Comparison of ENCODE assay signal across 8 cellular contexts in the genomic region with DNA sequence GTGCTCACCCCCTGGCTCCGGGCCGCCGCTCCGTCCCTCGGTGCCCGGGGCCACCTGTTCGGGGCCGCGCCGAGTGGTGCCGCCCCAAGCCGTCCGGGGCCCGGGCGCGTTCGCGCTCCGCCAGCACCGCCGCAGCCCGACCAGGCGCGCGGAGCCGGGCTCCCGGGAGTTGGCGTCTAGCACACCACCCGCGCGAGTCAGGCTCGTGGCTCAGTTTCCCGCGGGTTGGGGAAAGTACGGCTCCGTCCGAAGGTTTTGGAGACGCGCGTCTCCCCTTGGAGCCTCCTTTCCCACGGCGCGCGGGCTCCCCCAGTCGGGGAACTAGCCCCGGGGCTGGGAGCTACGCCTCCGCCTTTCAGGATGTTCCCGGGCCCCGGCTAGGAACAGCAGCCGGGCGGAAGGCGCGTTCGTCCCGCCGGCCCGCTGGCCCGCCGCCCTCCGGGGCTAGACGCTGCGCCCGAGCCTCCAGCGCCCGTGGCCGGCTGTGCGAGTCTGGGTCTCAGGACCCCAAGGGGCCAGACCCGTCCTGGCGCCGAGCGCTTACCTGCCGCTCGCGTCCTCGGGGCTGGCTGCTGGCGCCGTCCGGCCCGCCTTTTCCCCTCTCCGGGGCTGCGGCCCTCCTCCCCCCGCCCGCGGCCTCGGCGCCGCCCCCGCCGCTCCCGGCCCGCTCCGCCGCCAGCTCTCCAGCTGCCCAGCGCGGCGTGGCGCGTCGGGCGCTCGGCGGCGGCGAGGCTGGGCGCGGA. TPM values are rescaled to one million over a fixed set of nuclear protein-coding genes. Genes with fewer than 3 reads are reported as not detected.
DNase-seq lines count a peak whose midpoint lies in the region; ATAC-seq, FAIRE-seq and TF ChIP-seq lines count a peak whose summit lies in the region.

A gene with protein sequence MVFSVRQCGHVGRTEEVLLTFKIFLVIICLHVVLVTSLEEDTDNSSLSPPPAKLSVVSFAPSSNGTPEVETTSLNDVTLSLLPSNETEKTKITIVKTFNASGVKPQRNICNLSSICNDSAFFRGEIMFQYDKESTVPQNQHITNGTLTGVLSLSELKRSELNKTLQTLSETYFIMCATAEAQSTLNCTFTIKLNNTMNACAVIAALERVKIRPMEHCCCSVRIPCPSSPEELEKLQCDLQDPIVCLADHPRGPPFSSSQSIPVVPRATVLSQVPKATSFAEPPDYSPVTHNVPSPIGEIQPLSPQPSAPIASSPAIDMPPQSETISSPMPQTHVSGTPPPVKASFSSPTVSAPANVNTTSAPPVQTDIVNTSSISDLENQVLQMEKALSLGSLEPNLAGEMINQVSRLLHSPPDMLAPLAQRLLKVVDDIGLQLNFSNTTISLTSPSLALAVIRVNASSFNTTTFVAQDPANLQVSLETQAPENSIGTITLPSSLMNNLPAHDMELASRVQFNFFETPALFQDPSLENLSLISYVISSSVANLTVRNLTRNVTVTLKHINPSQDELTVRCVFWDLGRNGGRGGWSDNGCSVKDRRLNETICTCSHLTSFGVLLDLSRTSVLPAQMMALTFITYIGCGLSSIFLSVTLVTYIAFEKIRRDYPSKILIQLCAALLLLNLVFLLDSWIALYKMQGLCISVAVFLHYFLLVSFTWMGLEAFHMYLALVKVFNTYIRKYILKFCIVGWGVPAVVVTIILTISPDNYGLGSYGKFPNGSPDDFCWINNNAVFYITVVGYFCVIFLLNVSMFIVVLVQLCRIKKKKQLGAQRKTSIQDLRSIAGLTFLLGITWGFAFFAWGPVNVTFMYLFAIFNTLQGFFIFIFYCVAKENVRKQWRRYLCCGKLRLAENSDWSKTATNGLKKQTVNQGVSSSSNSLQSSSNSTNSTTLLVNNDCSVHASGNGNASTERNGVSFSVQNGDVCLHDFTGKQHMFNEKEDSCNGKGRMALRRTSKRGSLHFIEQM (minus strand): TSS at position 571 of the 743 bp plus-strand sequence. CDS start 53,634 bp downstream, outside the sequence.

- H3K36me3 Mint-ChIP-seq in activated T-cell treated with anti-CD3 and anti-CD28 coated beads, Interleukin-2, amount 50 U/mL, for 24 hours (ENCODE audit: low read depth): no peaks in the 10 kb centered on the region

- peak; percentile 87 to 91 (median 88) for ATAC-seq in right lobe of liver
- peak; percentile 85 for ATAC-seq in upper lobe of right lung
- ATAC-seq in HG03460 (IDR thresholded peaks at IDR 0.05; ENCODE audit: unreplicated experiment): no peak

- H3K4me3 Mint-ChIP-seq in activated T-cell treated with anti-CD3 and anti-CD28 coated beads, Interleukin-2, amount 50 U/mL, for 24 hours: peak within 1 kb of the TSS; percentile 20

- 16% methylated on average over 17 of the region's 107 CpGs for WGBS in right lobe of liver (ENCODE audit: insufficient coverage, low coverage, low lambda C conversion rate, missing lambda C conversion rate)

- H3K27ac Mint-ChIP-seq in activated T-cell treated with anti-CD3 and anti-CD28 coated beads, Interleukin-2, amount 50 U/mL, for 24 hours: no peak within 1 kb of the TSS

- intact Hi-C loops in right lobe of liver (cut with DNase I): loop anchor here in 1 of 2 donors (10.0 kb wide), 1 partner anchor 197 kb away; no protein-coding TSS in a partner anchor
- intact Hi-C loops in upper lobe of right lung (cut with DNase I): no loop called here

- no peaks in the 10 kb centered on the region for H3K36me3 ChIP-seq in bronchial epithelial cell (ENCODE audit: control insufficient read depth, insufficient read depth, low read length)
- H3K36me3 ChIP-seq in right lobe of liver: no peaks in the 10 kb centered on the region
- H3K36me3 ChIP-seq in upper lobe of right lung: no peaks in the 10 kb centered on the region

- TF ChIP-seq POLR2A in right lobe of liver (IDR thresholded peaks at IDR 0.05): no peak

- H3K27me3 ChIP-seq in bronchial epithelial cell (ENCODE audit: control insufficient read depth, insufficient read depth, low read length) (peaks cover 13% of the 10 kb centered on the region), right lobe of liver (peaks cover 0 to 6% of the 10 kb centered on the region in 2 donors), upper lobe of right lung (no peaks in the 10 kb centered on the region)

- no peak for FAIRE-seq in bronchial epithelial cell (lab: Jason Lieb, UNC)

- H3K27ac ChIP-seq in right lobe of liver: no peak within 1 kb of the TSS
- H3K27ac ChIP-seq in upper lobe of right lung: no peak within 1 kb of the TSS

- no peaks in the 10 kb centered on the region for H3K4me1 Mint-ChIP-seq in activated T-cell treated with anti-CD3 and anti-CD28 coated beads, Interleukin-2, amount 50 U/mL, for 24 hours (ENCODE audit: low read depth)

- no peak for DNase-seq in activated T-cell treated with anti-CD3 and anti-CD28 coated beads, Interleukin-2, amount 50 U/mL, for 24 hours
- DNase-seq in activated T-cell treated with anti-CD3 and anti-CD28 coated beads for 4 hours (no peak), bronchial epithelial cell (ENCODE audit: low read depth) (no peak), right lobe of liver (peak; percentile 55 to 76 (median 66)), upper lobe of right lung (peak; percentile 72), GDM1 (lab: John Stamatoyannopoulos, UW) (no peak)
- DNase-seq in activated naive CD4-positive, alpha-beta T cell treated with anti-CD3 and anti-CD28 coated beads, Interleukin-2, amount 50 U/mL, for 16 hours: no peak

- peak within 1 kb of the TSS; percentile 23 for H3K4me3 ChIP-seq in bronchial epithelial cell (ENCODE audit: low read depth, low read length)
- H3K4me3 ChIP-seq in right lobe of liver: peak within 1 kb of the TSS; percentile 37 to 55 (median 39)
- peak within 1 kb of the TSS; percentile 43 for H3K4me3 ChIP-seq in upper lobe of right lung

- H3K9me3 Mint-ChIP-seq in activated T-cell treated with anti-CD3 and anti-CD28 coated beads, Interleukin-2, amount 50 U/mL, for 24 hours: no peaks in the 10 kb centered on the region

- H3K4me1 ChIP-seq in right lobe of liver (no peaks in the 10 kb centered on the region), upper lobe of right lung (no peaks in the 10 kb centered on the region)

- peaks cover 64% of the 10 kb centered on the region for H3K27me3 Mint-ChIP-seq in activated T-cell treated with anti-CD3 and anti-CD28 coated beads, Interleukin-2, amount 50 U/mL, for 24 hours

- H3K9me3 ChIP-seq in right lobe of liver (no peaks in the 10 kb centered on the region), upper lobe of right lung (no peaks in the 10 kb centered on the region)

- TF ChIP-seq CTCF in bronchial epithelial cell (IDR thresholded peaks at IDR 0.05; ENCODE audit: insufficient read depth, low read length, severe bottlenecking) (no peak), right lobe of liver (IDR thresholded peaks at IDR 0.05) (peak in 3 of 4 donors; percentile 16 to 43 (median 20)), upper lobe of right lung (IDR thresholded peaks at IDR 0.05) (no peak)

RNA-seq across cellular contexts. Expression of the gene that starts here (rescaled TPM):
- total RNA-seq in bronchial epithelial cell: 0.13 and 0.26 TPM in 2 replicates
- 1 to 10 TPM in 4 of 6 experiments, under 1 TPM in 2; 0.53 to 3.5 (median 2.1) TPM for total RNA-seq in right lobe of liver
- 1.8 TPM for total RNA-seq in upper lobe of right lung

Comparison
In these comparisons a context has a peak if more than half of its experiments do, and no peak if none do; other contexts are left out.
1. DNase-seq: peak in right lobe of liver (3 of 3) and upper lobe of right lung (single experiment); none in activated T-cell treated with anti-CD3 and anti-CD28 coated beads, Interleukin-2, amount 50 U/mL, for 24 hours (single experiment), activated T-cell treated with anti-CD3 and anti-CD28 coated beads for 4 hours (single experiment), bronchial epithelial cell (single experiment), activated naive CD4-positive, alpha-beta T cell treated with anti-CD3 and anti-CD28 coated beads, Interleukin-2, amount 50 U/mL, for 16 hours (single experiment) and GDM1 (single experiment).
2. CTCF ChIP-seq: peak in right lobe of liver (3 of 4); none in bronchial epithelial cell (single experiment) and upper lobe of right lung (single experiment).
3. Peak in every context shown above with its lines, with median percentiles within 50 percentile points of each other: H3K4me3 ChIP-seq.